8 cellular contexts compared by ENCODE assay signal in genomic region chr3:121748638-121749275, GRCh38. TPM values are rescaled to one million over a fixed set of nuclear protein-coding genes. Genes with fewer than 3 reads are reported as not detected.
DNase-seq lines count a peak whose midpoint lies in the region; ATAC-seq and TF ChIP-seq lines count a peak whose summit lies in the region.

No MANE protein-coding gene starts in this region.

- no peak for DNase-seq in Right ventricle myocardium superior
- DNase-seq in cardiac septum (ENCODE audit: low spot score) = no peak
- peak; percentile 9 for DNase-seq in T-helper 22 cell (ENCODE audit: low read depth)
- DNase-seq in glomerular visceral epithelial cell (ENCODE audit: extremely low spot score) = peak; percentile 19
- no peak for DNase-seq in psoas muscle
- no peak for DNase-seq in activated CD8-positive, alpha-beta memory T cell treated with anti-CD3 and anti-CD28 coated beads for 24 hours
- no peak for DNase-seq in anterior cingulate cortex (lab: John Stamatoyannopoulos, UW)

- peaks cover 22% of the 10 kb centered on the region for H3K4me1 ChIP-seq in psoas muscle

- H3K27ac ChIP-seq in psoas muscle = peak overlapping the region; percentile 98

- no peak for TF ChIP-seq CTCF in psoas muscle (IDR thresholded peaks at IDR 0.05)

- intact Hi-C loops in Right ventricle myocardium superior (cut with DNase I) = no loop called here
- intact Hi-C loops in cardiac septum (cut with DNase I) = loop anchor here (5.0 kb wide), 1 partner anchor 201 kb away; the partner anchor contains the start of gene POLQ
- intact Hi-C loops in psoas muscle (cut with DNase I) = no loop called here

- H3K4me3 ChIP-seq in psoas muscle = peak overlapping the region; percentile 97

- 2 to 3% (median 2%) methylated on average over 18 of the region's 18 CpGs for WGBS in psoas muscle, 3 donors

- no peaks in the 10 kb centered on the region for H3K9me3 ChIP-seq in psoas muscle

- ATAC-seq in Right ventricle myocardium superior (ENCODE audit: poor library complexity) (peak; percentile 70), HG03103 (IDR thresholded peaks at IDR 0.05; ENCODE audit: low read depth, unreplicated experiment) (peak; percentile 16), psoas muscle (peak in 3 of 4 donors; percentile 56 to 74 (median 61))

- no peaks in the 10 kb centered on the region for H3K36me3 ChIP-seq in psoas muscle (ENCODE audit: insufficient read depth in 1 of 2, low read depth in 1 of 2)

- H3K27me3 ChIP-seq in psoas muscle (ENCODE audit: insufficient read depth in 3 of 3, low read length in 2 of 3) = no peaks in the 10 kb centered on the region

RNA-seq across cellular contexts. Expression of gene GOLGB1, which starts 0.8 kb away (rescaled TPM):
- total RNA-seq in Right ventricle myocardium superior = 43.2 TPM
- total RNA-seq in cardiac septum = 49.9 TPM
- 10 to 100 TPM; 20.6 to 30.7 (median 23.6) TPM for total RNA-seq in psoas muscle
- 10 to 100 TPM in 1 of 3 donors, 1 to 10 TPM in 2; 7.5 to 16.1 (median 7.7) TPM for polyA plus RNA-seq in psoas muscle

Comparison
In these comparisons a context has a peak if more than half of its experiments do, and no peak if none do; other contexts are left out.
1. ATAC-seq: peak in every context shown above with its lines; median percentile 70 in Right ventricle myocardium superior; 61 in psoas muscle; 16 in HG03103.
2. DNase-seq: peak in T-helper 22 cell (single experiment) and glomerular visceral epithelial cell (single experiment); none in Right ventricle myocardium superior (single experiment), cardiac septum (single experiment), psoas muscle (0 of 2), activated CD8-positive, alpha-beta memory T cell treated with anti-CD3 and anti-CD28 coated beads for 24 hours (single experiment) and anterior cingulate cortex (0 of 58).